ENCODE assay signal across 1 cellular context in genomic region chr15:52733078-52733477, GRCh38.
TF ChIP-seq lines count a peak whose summit lies in the region.

No MANE protein-coding gene starts in this region.

TF ChIP-seq in HepG2, 621 proteins besides CTCF, POLR2A, EP300 and RAD21 (continued from another document and continues in another):
- TF ChIP-seq TFDP2 (CRISPR knock-in tag; IDR thresholded peaks at IDR 0.05) = no peak
- TF ChIP-seq NR2F6 (IDR thresholded peaks at IDR 0.05) = no peak
- no peak for TF ChIP-seq NR2F6 (CRISPR knock-in tag; IDR thresholded peaks at IDR 0.05)
- no peak for TF ChIP-seq GABPB1 (CRISPR knock-in tag; IDR thresholded peaks at IDR 0.05)
- no peak for TF ChIP-seq ZNF549 (CRISPR knock-in tag; IDR thresholded peaks at IDR 0.05)
- TF ChIP-seq SOX6 (IDR thresholded peaks at IDR 0.05) = no peak
- TF ChIP-seq SOX6 (CRISPR knock-in tag; IDR thresholded peaks at IDR 0.05) = peak; percentile 29; the same call in 1 of the 2 replicates
- TF ChIP-seq ARID3A (IDR thresholded peaks at IDR 0.05; ENCODE audit: low read depth, low read length) = 0 out of 2 replicates have a peak, but pooled peaks have one; percentile 16
- TF ChIP-seq EHMT2 (IDR thresholded peaks at IDR 0.05; ENCODE audit: borderline replicate concordance, low read depth, low read length) = peak; percentile 45; the same call in 1 of the 2 replicates
- TF ChIP-seq, protein P1, sequence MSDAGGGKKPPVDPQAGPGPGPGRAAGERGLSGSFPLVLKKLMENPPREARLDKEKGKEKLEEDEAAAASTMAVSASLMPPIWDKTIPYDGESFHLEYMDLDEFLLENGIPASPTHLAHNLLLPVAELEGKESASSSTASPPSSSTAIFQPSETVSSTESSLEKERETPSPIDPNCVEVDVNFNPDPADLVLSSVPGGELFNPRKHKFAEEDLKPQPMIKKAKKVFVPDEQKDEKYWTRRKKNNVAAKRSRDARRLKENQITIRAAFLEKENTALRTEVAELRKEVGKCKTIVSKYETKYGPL (CRISPR knock-in tag; IDR thresholded peaks at IDR 0.05) = peak; percentile 86; the same call in 1 of the 2 replicates
- TF ChIP-seq ARHGAP35 (CRISPR knock-in tag; IDR thresholded peaks at IDR 0.05; ENCODE audit: borderline replicate concordance) = no peak
- no peak for TF ChIP-seq SNAI1 (CRISPR knock-in tag; IDR thresholded peaks at IDR 0.05; ENCODE audit: borderline replicate concordance)
- no peak for TF ChIP-seq KDM5B (CRISPR knock-in tag; IDR thresholded peaks at IDR 0.05; ENCODE audit: borderline replicate concordance)
- peak; percentile 22; the same call in 1 of the 2 replicates for TF ChIP-seq MED1 (CRISPR knock-in tag; IDR thresholded peaks at IDR 0.05)
- TF ChIP-seq, protein P2, sequence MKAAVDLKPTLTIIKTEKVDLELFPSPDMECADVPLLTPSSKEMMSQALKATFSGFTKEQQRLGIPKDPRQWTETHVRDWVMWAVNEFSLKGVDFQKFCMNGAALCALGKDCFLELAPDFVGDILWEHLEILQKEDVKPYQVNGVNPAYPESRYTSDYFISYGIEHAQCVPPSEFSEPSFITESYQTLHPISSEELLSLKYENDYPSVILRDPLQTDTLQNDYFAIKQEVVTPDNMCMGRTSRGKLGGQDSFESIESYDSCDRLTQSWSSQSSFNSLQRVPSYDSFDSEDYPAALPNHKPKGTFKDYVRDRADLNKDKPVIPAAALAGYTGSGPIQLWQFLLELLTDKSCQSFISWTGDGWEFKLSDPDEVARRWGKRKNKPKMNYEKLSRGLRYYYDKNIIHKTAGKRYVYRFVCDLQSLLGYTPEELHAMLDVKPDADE (CRISPR knock-in tag; IDR thresholded peaks at IDR 0.05) = no peak
- TF ChIP-seq ZNF563 (CRISPR knock-in tag; IDR thresholded peaks at IDR 0.05) = no peak
- TF ChIP-seq ZNF546 (CRISPR knock-in tag; conservative IDR thresholded peaks at IDR 0.05) = no peak
- TF ChIP-seq ZNF207 (IDR thresholded peaks at IDR 0.05; ENCODE audit: borderline replicate concordance) = no peak
- TF ChIP-seq NKX3-1 (CRISPR knock-in tag; IDR thresholded peaks at IDR 0.05) = no peak
- no peak for TF ChIP-seq ZNF318 (CRISPR knock-in tag; IDR thresholded peaks at IDR 0.05)
- no peak for TF ChIP-seq REL (CRISPR knock-in tag; conservative IDR thresholded peaks at IDR 0.05)
- no peak for TF ChIP-seq ZFP1 (CRISPR knock-in tag; IDR thresholded peaks at IDR 0.05)
- no peak for TF ChIP-seq BCL3 (CRISPR knock-in tag; IDR thresholded peaks at IDR 0.05)
- 0 out of 2 replicates have a peak, but pooled peaks have one; percentile 28 for TF ChIP-seq ZNF556 (CRISPR knock-in tag; IDR thresholded peaks at IDR 0.05; ENCODE audit: borderline replicate concordance)
- TF ChIP-seq FOXA1 (IDR thresholded peaks at IDR 0.05) = no peak
- no peak for TF ChIP-seq FOXA1 (CRISPR knock-in tag; IDR thresholded peaks at IDR 0.05)
- no peak; the same call in 1 of the 2 replicates for TF ChIP-seq SALL1 (CRISPR knock-in tag; IDR thresholded peaks at IDR 0.05)
- no peak for TF ChIP-seq HNF1A (IDR thresholded peaks at IDR 0.05; ENCODE audit: low read depth)
- TF ChIP-seq HNF1A (CRISPR knock-in tag; IDR thresholded peaks at IDR 0.05; ENCODE audit: borderline replicate concordance) = no peak
- TF ChIP-seq ZNF746 (CRISPR knock-in tag; IDR thresholded peaks at IDR 0.05) = no peak
- peak; percentile 24 for TF ChIP-seq RARA (CRISPR knock-in tag; IDR thresholded peaks at IDR 0.05)
- no peak for TF ChIP-seq ERF (CRISPR knock-in tag; IDR thresholded peaks at IDR 0.05)
- TF ChIP-seq SP4 (CRISPR knock-in tag; IDR thresholded peaks at IDR 0.05) = no peak
- no peak for TF ChIP-seq CHD2 (IDR thresholded peaks at IDR 0.05; ENCODE audit: low read depth, low read length)
- peak; percentile 77 for TF ChIP-seq MAFF (IDR thresholded peaks at IDR 0.05; ENCODE audit: low read depth, low read length)
- TF ChIP-seq, protein P3, sequence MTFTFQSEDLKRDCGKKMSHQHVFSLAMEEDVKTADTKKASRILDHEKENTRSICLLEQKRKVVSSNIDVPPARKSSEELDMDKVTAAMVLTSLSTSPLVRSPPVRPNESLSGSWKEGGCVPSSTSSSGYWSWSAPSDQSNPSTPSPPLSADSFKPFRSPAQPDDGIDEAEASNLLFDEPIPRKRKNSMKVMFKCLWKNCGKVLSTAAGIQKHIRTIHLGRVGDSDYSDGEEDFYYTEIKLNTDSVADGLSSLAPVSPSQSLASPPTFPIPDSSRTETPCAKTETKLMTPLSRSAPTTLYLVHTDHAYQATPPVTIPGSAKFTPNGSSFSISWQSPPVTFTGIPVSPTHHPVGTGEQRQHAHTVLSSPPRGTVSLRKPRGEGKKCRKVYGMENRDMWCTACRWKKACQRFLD (CRISPR knock-in tag; IDR thresholded peaks at IDR 0.05; ENCODE audit: borderline replicate concordance) = no peak
- TF ChIP-seq GATA4 (IDR thresholded peaks at IDR 0.05; ENCODE audit: borderline replicate concordance, low read depth) = no peak
- TF ChIP-seq ASH2L (IDR thresholded peaks at IDR 0.05; ENCODE audit: insufficient read length, low read depth, low read length) = peak; percentile 46
- TF ChIP-seq ZNF501 (CRISPR knock-in tag; IDR thresholded peaks at IDR 0.05) = no peak
- TF ChIP-seq ZNF605 (CRISPR knock-in tag; IDR thresholded peaks at IDR 0.05) = no peak
- no peak for TF ChIP-seq THAP11 (CRISPR knock-in tag; IDR thresholded peaks at IDR 0.05)
- no peak for TF ChIP-seq MIER3 (CRISPR knock-in tag; IDR thresholded peaks at IDR 0.05; ENCODE audit: borderline replicate concordance)
- no peak for TF ChIP-seq EZH2 (conservative IDR thresholded peaks at IDR 0.05; ENCODE audit: low read depth, low read length)
- TF ChIP-seq NFE2L2 (IDR thresholded peaks at IDR 0.05; ENCODE audit: low read length) = no peak
- no peak for TF ChIP-seq NONO (IDR thresholded peaks at IDR 0.05)
- no peak for TF ChIP-seq NONO (CRISPR knock-in tag; conservative IDR thresholded peaks at IDR 0.05)
- TF ChIP-seq ZNF362 (CRISPR knock-in tag; IDR thresholded peaks at IDR 0.05; ENCODE audit: borderline replicate concordance) = peak; percentile 92
